8 cellular contexts compared by ENCODE assay signal in the genomic region with DNA sequence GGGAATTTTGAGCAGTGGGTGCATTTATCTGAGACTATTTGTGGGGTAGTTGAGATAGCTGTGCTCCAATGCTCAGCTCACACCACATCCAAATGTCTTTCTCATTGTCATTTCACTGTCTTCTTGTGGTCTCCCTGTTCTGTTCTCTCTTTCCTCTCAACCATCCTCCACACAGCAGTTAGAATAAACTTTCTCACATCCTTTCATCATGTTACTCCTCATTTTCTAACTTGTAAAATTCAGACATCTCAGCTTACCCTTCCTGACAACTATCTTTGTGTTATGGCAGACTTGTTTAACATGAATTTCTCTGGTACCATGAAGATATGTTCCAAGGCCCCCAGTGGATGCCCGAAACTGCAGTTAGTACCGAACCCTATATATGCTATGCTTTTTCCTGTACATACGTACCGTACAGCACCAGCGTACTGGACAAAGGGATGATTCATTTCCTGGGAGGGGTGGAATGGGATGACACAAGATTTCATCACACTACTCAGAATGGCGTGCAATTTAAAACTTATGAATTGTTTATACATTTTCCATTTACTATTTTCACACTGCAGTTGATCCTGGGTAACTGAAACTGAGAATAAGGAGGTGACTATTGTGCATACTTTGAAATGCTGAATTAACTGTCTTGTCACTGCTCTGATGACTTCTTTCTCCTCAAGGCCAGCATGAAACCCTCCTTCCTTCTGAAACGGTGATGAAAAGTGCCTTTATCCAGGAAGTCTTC.
DNase-seq lines count a peak whose midpoint lies in the region; ATAC-seq and FAIRE-seq lines count a peak whose summit lies in the region.
"Had no signal": no experiment of that assay in that cellular context is flagged by ENCODE, and none has a peak within 500 bp of the region (broad histone marks: within the 10 kb centered on the region; RNA-seq: fewer than 3 reads in every experiment).

No MANE protein-coding gene starts in this region.

- ATAC-seq in HG03565 (IDR thresholded peaks at IDR 0.05; ENCODE audit: unreplicated experiment) (no peak), GM21360 (IDR thresholded peaks at IDR 0.05; ENCODE audit: unreplicated experiment) (no peak), GM19324 (IDR thresholded peaks at IDR 0.05; ENCODE audit: low FRiP score, unreplicated experiment) (no peak)

- DNase-seq in HTR-8/SVneo (ENCODE audit: insufficient read length, low spot score): no peak
- DNase-seq in SW 1271 (lab: John Stamatoyannopoulos, UW): peak; percentile 64 to 91
- peak; percentile 94 for DNase-seq in dedifferentiated amniotic fluid mesenchymal stem cell (ENCODE audit: extremely low spot score)
- peak; percentile 33 to 42 (median 35) for DNase-seq in stimulated activated CD4-positive, alpha-beta T cell treated with anti-CD3 and anti-CD28 coated beads, TNF-alpha, amount 100 ng/mL, for 48 hours (ENCODE audit: low read depth in 3 of 3)
- DNase-seq: T-cell had no signal

- FAIRE-seq in HTR-8/SVneo (lab: Jason Lieb, UNC): peak; percentile 73
